8 cellular contexts compared by ENCODE assay signal in the genomic region with DNA sequence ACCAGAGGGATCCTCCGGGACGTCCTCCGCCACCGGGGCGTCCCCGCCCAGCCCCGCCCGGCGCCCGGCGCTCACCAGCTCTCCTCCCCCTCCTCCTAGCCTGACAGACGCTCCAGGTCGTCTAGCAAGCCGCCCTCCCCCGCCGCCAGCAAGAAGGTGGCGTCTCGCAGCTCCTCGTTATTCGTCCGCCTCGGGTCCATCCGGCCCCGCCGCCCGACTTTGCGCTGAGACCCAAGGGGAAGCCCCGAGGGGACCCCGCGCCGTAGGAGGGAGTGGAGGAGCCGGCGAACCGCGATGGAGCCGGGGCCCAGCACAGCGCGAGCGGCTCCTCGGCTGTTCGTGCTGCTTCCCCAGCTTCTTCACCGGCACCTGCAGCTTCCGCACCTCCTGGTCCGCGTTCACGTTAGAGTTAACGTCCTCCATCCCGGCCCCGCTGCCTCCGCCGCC. TPM values are rescaled to one million over a fixed set of nuclear protein-coding genes. Genes with fewer than 3 reads are reported as not detected.
A peak's percentile ranks its signal among the peaks of the same experiment; 100 is the strongest.
DNase-seq lines count a peak whose midpoint lies in the region; ATAC-seq and TF ChIP-seq lines count a peak whose summit lies in the region.

No MANE protein-coding gene starts in this region.

- peak overlapping the region; percentile 90 for H3K4me3 ChIP-seq in urinary bladder (ENCODE audit: low read depth, low read length)

- ATAC-seq in GM21367 (IDR thresholded peaks at IDR 0.05; ENCODE audit: unreplicated experiment) (peak; percentile 25), SK-N-SH treated with all-trans-retinoic acid at 6 μM for 48 hours (peak; percentile 78)
- peak; percentile 39 for ATAC-seq in activated naive CD8-positive, alpha-beta T cell treated with anti-CD3 and anti-CD28 coated beads, Interleukin-2, amount 10 ng/mL, durations not matched to agents 7 days and 5 days (ENCODE audit: low read depth)

- DNase-seq in COLO668 (lab: John Stamatoyannopoulos, UW; ENCODE audit: unreplicated experiment): peak; percentile 69
- peak; percentile 30 for DNase-seq in HT1080 (ENCODE audit: low read depth)
- peak; percentile 77 for DNase-seq in activated naive CD8-positive, alpha-beta T cell treated with anti-CD3 and anti-CD28 coated beads, Interleukin-2, amount 10 ng/mL, durations not matched to agents 7 days and 5 days
- peak; percentile 90 for DNase-seq in cardiac septum (ENCODE audit: low spot score)
- peak; percentile 91 for DNase-seq in posterior vena cava (ENCODE audit: low spot score)

- WGBS in urinary bladder: under 1% methylated on average over 51 of the region's 51 CpGs

- intact Hi-C loops in cardiac septum (cut with DNase I): loop anchor here (2.0 to 5.0 kb wide), 2 partner anchors 26 to 229 kb away; partner anchors contain the start of genes FAH and MTHFS
- intact Hi-C loops in posterior vena cava (cut with DNase I): no loop called here

- H3K27ac Mint-ChIP-seq in activated naive CD8-positive, alpha-beta T cell treated with anti-CD3 and anti-CD28 coated beads, Interleukin-2, amount 10 ng/mL, durations not matched to agents 7 days and 5 days: peak overlapping the region; percentile 95

- H3K4me1 Mint-ChIP-seq in activated naive CD8-positive, alpha-beta T cell treated with anti-CD3 and anti-CD28 coated beads, Interleukin-2, amount 10 ng/mL, durations not matched to agents 7 days and 5 days: peaks cover 18% of the 10 kb centered on the region

- peaks cover 50% of the 10 kb centered on the region for H3K36me3 Mint-ChIP-seq in activated naive CD8-positive, alpha-beta T cell treated with anti-CD3 and anti-CD28 coated beads, Interleukin-2, amount 10 ng/mL, durations not matched to agents 7 days and 5 days

- no peaks in the 10 kb centered on the region for H3K27me3 Mint-ChIP-seq in activated naive CD8-positive, alpha-beta T cell treated with anti-CD3 and anti-CD28 coated beads, Interleukin-2, amount 10 ng/mL, durations not matched to agents 7 days and 5 days

- no peaks in the 10 kb centered on the region for H3K4me1 ChIP-seq in urinary bladder (ENCODE audit: insufficient read depth)

- POLR2A ChIA-PET in activated naive CD8-positive, alpha-beta T cell treated with anti-CD3 and anti-CD28 coated beads, Interleukin-2, amount 10 ng/mL, durations not matched to agents 7 days and 5 days (lab: Charles Lee): interaction anchor here (0.5 to 3.2 kb wide), 28 partner anchors 8 to 237 kb away, joined by 3 to 94 read pairs (median 4); partner anchors contain the start of genes BCL2A1, MTHFS and ZFAND6

- H3K36me3 ChIP-seq in urinary bladder (ENCODE audit: insufficient read depth): no peaks in the 10 kb centered on the region

- H3K27ac ChIP-seq in urinary bladder (ENCODE audit: low read depth): peak overlapping the region; percentile 91

- peaks cover 11% of the 10 kb centered on the region for H3K9me3 Mint-ChIP-seq in activated naive CD8-positive, alpha-beta T cell treated with anti-CD3 and anti-CD28 coated beads, Interleukin-2, amount 10 ng/mL, durations not matched to agents 7 days and 5 days

- peak overlapping the region; percentile 90 for H3K4me3 Mint-ChIP-seq in activated naive CD8-positive, alpha-beta T cell treated with anti-CD3 and anti-CD28 coated beads, Interleukin-2, amount 10 ng/mL, durations not matched to agents 7 days and 5 days

TF ChIP-seq in SK-N-SH treated with all-trans-retinoic acid at 6 μM for 48 hours, 23 proteins besides CTCF, POLR2A, EP300 and RAD21:
- TF ChIP-seq ARNTL (CRISPR knock-in tag; IDR thresholded peaks at IDR 0.05; ENCODE audit: borderline replicate concordance, low read depth) (no peak), TCF4 (CRISPR knock-in tag; IDR thresholded peaks at IDR 0.05; ENCODE audit: borderline replicate concordance) (no peak), ZNF565 (CRISPR knock-in tag; conservative IDR thresholded peaks at IDR 0.05; ENCODE audit: low read depth) (no peak), PPARA (CRISPR knock-in tag; IDR thresholded peaks at IDR 0.05; ENCODE audit: borderline replicate concordance) (no peak), TOX (CRISPR knock-in tag; IDR thresholded peaks at IDR 0.05; ENCODE audit: borderline replicate concordance) (no peak), CSDC2 (CRISPR knock-in tag; IDR thresholded peaks at IDR 0.05) (no peak)
- TF ChIP-seq, protein P1, sequence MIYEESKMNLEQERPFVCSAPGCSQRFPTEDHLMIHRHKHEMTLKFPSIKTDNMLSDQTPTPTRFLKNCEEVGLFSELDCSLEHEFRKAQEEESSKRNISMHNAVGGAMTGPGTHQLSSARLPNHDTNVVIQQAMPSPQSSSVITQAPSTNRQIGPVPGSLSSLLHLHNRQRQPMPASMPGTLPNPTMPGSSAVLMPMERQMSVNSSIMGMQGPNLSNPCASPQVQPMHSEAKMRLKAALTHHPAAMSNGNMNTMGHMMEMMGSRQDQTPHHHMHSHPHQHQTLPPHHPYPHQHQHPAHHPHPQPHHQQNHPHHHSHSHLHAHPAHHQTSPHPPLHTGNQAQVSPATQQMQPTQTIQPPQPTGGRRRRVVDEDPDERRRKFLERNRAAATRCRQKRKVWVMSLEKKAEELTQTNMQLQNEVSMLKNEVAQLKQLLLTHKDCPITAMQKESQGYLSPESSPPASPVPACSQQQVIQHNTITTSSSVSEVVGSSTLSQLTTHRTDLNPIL (CRISPR knock-in tag; IDR thresholded peaks at IDR 0.05; ENCODE audit: low read depth): no peak
- TF ChIP-seq, protein P2, sequence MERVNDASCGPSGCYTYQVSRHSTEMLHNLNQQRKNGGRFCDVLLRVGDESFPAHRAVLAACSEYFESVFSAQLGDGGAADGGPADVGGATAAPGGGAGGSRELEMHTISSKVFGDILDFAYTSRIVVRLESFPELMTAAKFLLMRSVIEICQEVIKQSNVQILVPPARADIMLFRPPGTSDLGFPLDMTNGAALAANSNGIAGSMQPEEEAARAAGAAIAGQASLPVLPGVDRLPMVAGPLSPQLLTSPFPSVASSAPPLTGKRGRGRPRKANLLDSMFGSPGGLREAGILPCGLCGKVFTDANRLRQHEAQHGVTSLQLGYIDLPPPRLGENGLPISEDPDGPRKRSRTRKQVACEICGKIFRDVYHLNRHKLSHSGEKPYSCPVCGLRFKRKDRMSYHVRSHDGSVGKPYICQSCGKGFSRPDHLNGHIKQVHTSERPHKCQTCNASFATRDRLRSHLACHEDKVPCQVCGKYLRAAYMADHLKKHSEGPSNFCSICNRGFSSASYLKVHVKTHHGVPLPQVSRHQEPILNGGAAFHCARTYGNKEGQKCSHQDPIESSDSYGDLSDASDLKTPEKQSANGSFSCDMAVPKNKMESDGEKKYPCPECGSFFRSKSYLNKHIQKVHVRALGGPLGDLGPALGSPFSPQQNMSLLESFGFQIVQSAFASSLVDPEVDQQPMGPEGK (CRISPR knock-in tag; IDR thresholded peaks at IDR 0.05; ENCODE audit: borderline replicate concordance): no peak

RNA-seq across cellular contexts. Expression of gene MTHFS, which starts 26.3 kb away (rescaled TPM):
- total RNA-seq in HT1080 (2014; rRNA removed; shearing (Covaris generic)): 29.6 and 41.8 TPM in 2 replicates
- polyA plus RNA-seq in HT1080 (2015; cell fraction: cytosol; rRNA removed): 40.6 and 42.0 TPM in 2 replicates
- polyA plus RNA-seq in HT1080 (2015; cell fraction: nucleus; rRNA removed): 13.6 and 16.6 TPM in 2 replicates
- total RNA-seq in activated naive CD8-positive, alpha-beta T cell treated with anti-CD3 and anti-CD28 coated beads, Interleukin-2, amount 10 ng/mL, durations not matched to agents 7 days and 5 days: 10 to 100 TPM; 31.5 to 32.0 TPM
- total RNA-seq in cardiac septum (16.7 TPM), posterior vena cava (10 to 100 TPM in 1 of 2 donors, 1 to 10 TPM in 1; 6.9 to 18.1 TPM), urinary bladder (10.7 TPM)
- polyA plus RNA-seq in urinary bladder: 36.2 TPM

RNA-seq across cellular contexts. Expression of gene BCL2A1, which starts 47.9 kb away (rescaled TPM):
- 6.7 and 7.9 TPM in 2 replicates for total RNA-seq in HT1080 (2014; rRNA removed; shearing (Covaris generic))
- 17.7 and 18.5 TPM in 2 replicates for polyA plus RNA-seq in HT1080 (2015; cell fraction: cytosol; rRNA removed)
- polyA plus RNA-seq in HT1080 (2015; cell fraction: nucleus; rRNA removed): 11.0 and 13.3 TPM in 2 replicates
- total RNA-seq in activated naive CD8-positive, alpha-beta T cell treated with anti-CD3 and anti-CD28 coated beads, Interleukin-2, amount 10 ng/mL, durations not matched to agents 7 days and 5 days: 10 to 100 TPM; 33.6 to 34.6 TPM
- total RNA-seq in cardiac septum (1.1 TPM), posterior vena cava (1 to 10 TPM; 3.6 to 4.5 TPM), urinary bladder (2.3 TPM)
- 1.8 TPM for polyA plus RNA-seq in urinary bladder

Comparison
In these comparisons a context has a peak if more than half of its experiments do, and no peak if none do; other contexts are left out.
1. Peak in every context shown above with its lines: DNase-seq, ATAC-seq, H3K4me3 ChIP-seq and H3K27ac ChIP-seq.
2. DNase-seq: peak in every context shown above with its lines; median percentile 91 in posterior vena cava; 90 in cardiac septum; 77 in activated naive CD8-positive, alpha-beta T cell treated with anti-CD3 and anti-CD28 coated beads, Interleukin-2, amount 10 ng/mL, durations not matched to agents 7 days and 5 days; 69 in COLO668; 30 in HT1080.
3. ATAC-seq: peak in every context shown above with its lines; median percentile 78 in SK-N-SH treated with all-trans-retinoic acid at 6 μM for 48 hours; 39 in activated naive CD8-positive, alpha-beta T cell treated with anti-CD3 and anti-CD28 coated beads, Interleukin-2, amount 10 ng/mL, durations not matched to agents 7 days and 5 days; 25 in GM21367.